Comparison of ENCODE assay signal across 17 cellular contexts in the genomic region with DNA sequence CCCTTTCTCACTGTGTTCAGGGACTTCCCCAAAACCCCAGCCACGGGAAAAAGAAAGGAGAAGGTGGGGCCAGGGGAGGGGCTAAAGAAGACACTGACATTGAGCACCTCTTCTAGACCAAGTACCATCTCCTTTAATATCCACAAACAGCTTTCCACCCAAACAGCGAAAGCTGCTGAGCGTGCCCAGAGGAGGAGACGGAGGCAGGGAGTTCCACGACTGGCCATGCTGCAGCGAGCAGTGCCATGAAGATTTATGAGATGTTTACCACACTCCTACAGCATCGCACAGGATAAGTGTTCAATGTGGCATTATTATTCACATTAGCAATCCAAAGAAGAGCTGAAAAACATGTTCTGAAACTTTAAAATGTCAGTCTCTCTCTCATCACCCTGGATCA.
DNase-seq lines count a peak whose midpoint lies in the region; TF ChIP-seq lines count a peak whose summit lies in the region.
"Had no signal": no experiment of that assay in that cellular context is flagged by ENCODE, and none has a peak within 500 bp of the region (broad histone marks: within the 10 kb centered on the region; RNA-seq: fewer than 3 reads in every experiment).

No MANE protein-coding gene starts in this region.

- H3K4me2 ChIP-seq in GM23248 (ENCODE audit: unreplicated experiment): peak overlapping the region; percentile 52

- no peak for TF ChIP-seq CTCF in dorsolateral prefrontal cortex (IDR thresholded peaks at IDR 0.05 in 54 of 56, conservative IDR thresholded peaks at IDR 0.05 in 2 of 56; ENCODE audit: low read depth in 1 of 56, partially characterized antibody in 56 of 56)

- intact Hi-C loops in dorsolateral prefrontal cortex (cut with DNase I): no loop called here

- no peaks in the 10 kb centered on the region for H3K9me3 ChIP-seq in GM23248 (ENCODE audit: low read depth)
- H3K9me3 ChIP-seq in muscle layer of duodenum (ENCODE audit: control insufficient read depth in 1 of 2, low read length in 2 of 2): peaks cover 0 to 4% of the 10 kb centered on the region in 2 donors
- H3K9me3 ChIP-seq: colonic mucosa had no signal

- DNase-seq in GM23248 (peak; percentile 43), dorsolateral prefrontal cortex (peak in 3 of 10 donors; percentile 8 to 47 (median 32)), NCI-H1436 (lab: John Stamatoyannopoulos, UW) (no peak), Ammon's horn (ENCODE audit: low spot score) (no peak), NCI-H748 treated with DMSO at 0.1 percent for 48 hours (lab: John Stamatoyannopoulos, UW) (no peak)
- DNase-seq in activated CD4-positive, alpha-beta T cell treated with anti-CD3 and anti-CD28 coated beads for 48 hours: no peak
- DNase-seq: activated CD8-positive, alpha-beta memory T cell treated with anti-CD3 and anti-CD28 coated beads for 24 hours; CD4-positive, CD25-positive, alpha-beta regulatory T cell; colonic mucosa; DMS79; glutamatergic neuron; NCI-H146; stimulated activated CD4-positive, alpha-beta T cell treated with anti-CD3 and anti-CD28 coated beads, Interleukin-4, amount 100 ng/mL, for 4 hours; upper lobe of left lung had no signal

- H3K9me2 ChIP-seq in GM23248 (ENCODE audit: insufficient read depth): no peaks in the 10 kb centered on the region

- H3K27ac ChIP-seq in GM23248 (no peak overlapping the region), dorsolateral prefrontal cortex (peak overlapping the region in 43 of 59 donors; percentile 1 to 84 (median 53)), muscle layer of duodenum (ENCODE audit: low read length) (peak overlapping the region; percentile 66), temporal lobe (ENCODE audit: low read depth, low read length) (peak overlapping the region; percentile 73)
- H3K27ac ChIP-seq: colonic mucosa, upper lobe of left lung had no signal

- H3K4me1 ChIP-seq in GM23248 (ENCODE audit: insufficient read depth) (peaks cover 13% of the 10 kb centered on the region), muscle layer of duodenum (ENCODE audit: control insufficient read depth in 1 of 2, insufficient read depth in 2 of 2, low read length in 2 of 2) (peaks cover 0 to 13% of the 10 kb centered on the region in 2 donors)
- H3K4me1 ChIP-seq: colonic mucosa, upper lobe of left lung had no signal

- no peaks in the 10 kb centered on the region for H3K79me2 ChIP-seq in GM23248 (ENCODE audit: insufficient read depth)

- in situ Hi-C loops in GM23248 (cut with MboI): no loop called here

- H3K9ac ChIP-seq in GM23248: peak overlapping the region; percentile 20; the same call in 1 of the 2 replicates

- H3K4me3 ChIP-seq in GM23248: peak overlapping the region; percentile 33
- H3K4me3 ChIP-seq in dorsolateral prefrontal cortex: peak overlapping the region in 12 of 59 donors; percentile 1 to 28 (median 18)
- peak overlapping the region in 1 of 2 donors; percentile 37 for H3K4me3 ChIP-seq in muscle layer of duodenum (ENCODE audit: low read depth in 1 of 2, low read length in 2 of 2)
- H3K4me3 ChIP-seq: colonic mucosa, skin epidermis, upper lobe of left lung had no signal

- WGBS in GM23248 (ENCODE audit: low coverage in 1 of 2, low lambda C conversion rate in 2 of 2, missing lambda C conversion rate in 2 of 2), 2 experiments: 10 to 14% methylated on average over 7 of the region's 7 CpGs

- H4K20me1 ChIP-seq in GM23248 (ENCODE audit: insufficient read depth): no peaks in the 10 kb centered on the region

- H2AFZ ChIP-seq in GM23248: peak overlapping the region; percentile 77

- no peaks in the 10 kb centered on the region for H3F3A ChIP-seq in GM23248 (ENCODE audit: insufficient read depth)

- H3K36me3 ChIP-seq in GM23248 (ENCODE audit: low read depth) (no peaks in the 10 kb centered on the region), muscle layer of duodenum (ENCODE audit: control insufficient read depth in 1 of 2, insufficient read depth in 2 of 2, low read length in 2 of 2) (no peaks in the 10 kb centered on the region)
- H3K36me3 ChIP-seq: colonic mucosa, upper lobe of left lung had no signal

- no peaks in the 10 kb centered on the region for H3K27me3 ChIP-seq in GM23248 (replicated peaks; ENCODE audit: insufficient read depth)
- H3K27me3 ChIP-seq in dorsolateral prefrontal cortex: no peaks in the 10 kb centered on the region
- no peaks in the 10 kb centered on the region for H3K27me3 ChIP-seq in muscle layer of duodenum (ENCODE audit: low read depth, low read length)
- H3K27me3 ChIP-seq: colonic mucosa, upper lobe of left lung had no signal
